25 cellular contexts compared by ENCODE assay signal in the genomic region with DNA sequence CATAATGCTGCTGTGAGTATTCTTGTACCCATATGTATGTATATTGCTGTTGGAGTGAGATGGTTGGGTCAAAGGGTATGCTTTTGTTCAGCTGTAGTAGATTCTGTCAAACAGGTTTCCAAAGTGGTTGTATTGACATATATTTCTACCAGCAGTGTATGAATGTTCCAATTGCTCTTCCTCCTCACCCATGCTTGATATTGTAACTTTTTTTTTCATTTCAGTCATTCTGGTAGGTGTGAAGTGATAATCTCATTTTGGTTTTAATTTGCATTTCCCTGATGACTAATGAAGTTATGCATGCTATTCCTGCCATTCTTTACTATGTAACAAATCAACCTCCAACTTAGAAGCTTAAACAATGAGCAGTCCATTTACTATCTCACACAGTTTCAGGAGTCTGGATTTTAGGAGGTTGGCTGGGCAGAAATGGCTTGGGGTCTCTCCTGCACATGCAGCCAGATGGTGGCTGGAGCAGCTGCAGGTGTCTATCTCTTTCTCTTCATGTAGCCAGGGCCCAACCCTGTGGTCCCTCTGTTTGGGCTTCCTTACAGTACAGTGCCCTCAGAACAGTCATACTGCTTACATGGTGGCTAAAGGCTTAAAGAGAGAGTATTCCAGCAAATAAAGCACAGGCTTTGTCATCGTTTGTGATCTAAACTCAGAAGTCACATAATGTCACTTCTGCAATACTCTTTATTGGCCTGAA. TPM values are rescaled to one million over a fixed set of nuclear protein-coding genes. Genes with fewer than 3 reads are reported as not detected.
DNase-seq lines count a peak whose midpoint lies in the region; ATAC-seq, FAIRE-seq and TF ChIP-seq lines count a peak whose summit lies in the region.
"Had no signal": no experiment of that assay in that cellular context is flagged by ENCODE, and none has a peak within 500 bp of the region (broad histone marks: within the 10 kb centered on the region; RNA-seq: fewer than 3 reads in every experiment).

No MANE protein-coding gene starts in this region.

- DNase-seq in activated CD4-positive, alpha-beta T cell treated with anti-CD3 and anti-CD28 coated beads for 36 hours, result peak; percentile 39
- DNase-seq in activated CD4-positive, alpha-beta T cell treated with anti-CD3 and anti-CD28 coated beads, Interleukin-2, amount 50 U/mL, for 1 hour, result no peak
- DNase-seq in activated T-helper 2 cell treated with anti-CD3 and anti-CD28 coated beads, Interferon-gamma antibody, Interleukin-2, Interleukin-4, amounts not matched to agents 10 μg/mL and 5 μg/mL and 100 μg/mL, durations not matched to agents 14 hours and 24 hours and 36 hours (ENCODE audit: low spot score), result no peak
- DNase-seq in keratinocyte (ENCODE audit: low read depth, low spot score), result no peak
- no peak for DNase-seq in NCI-H82 treated with DMSO at 0.1 percent for 48 hours (lab: John Stamatoyannopoulos, UW; ENCODE audit: unreplicated experiment)
- no peak for DNase-seq in Peyer's patch
- DNase-seq: amniotic stem cell; CD8-positive, alpha-beta memory T cell; effector CD8-positive, alpha-beta T cell; GDM1; islet precursor cell; NCI-H1048; NCI-H187 treated with DMSO at 0.1 percent for 48 hours; NCI-H69; sigmoid colon; stimulated activated CD8-positive, alpha-beta memory T cell treated with anti-CD3 and anti-CD28 coated beads, Interleukin-4, amount 100 ng/mL, for 48 hours; substantia nigra; T-helper 2 cell; WERI-Rb-1 had no signal

- POLR2A ChIA-PET in activated CD4-positive, alpha-beta T cell treated with anti-CD3 and anti-CD28 coated beads for 36 hours (lab: Charles Lee), result interaction anchor here (0.7 kb wide), 1 partner anchor 265 kb away, joined by 3 read pairs; no protein-coding TSS in a partner anchor

- H2AFZ ChIP-seq in keratinocyte (ENCODE audit: control insufficient read depth, low read length), result no peak overlapping the region
- H2AFZ ChIP-seq: neural progenitor cell had no signal

- H3K36me3 ChIP-seq in keratinocyte (ENCODE audit: control insufficient read depth in 2 of 2, extremely low read depth in 1 of 2, insufficient read depth in 2 of 2, low read length in 2 of 2) (peaks cover 9 to 13% of the 10 kb centered on the region in 2 experiments), Peyer's patch (peaks cover 0 to 24% (median 0%) of the 10 kb centered on the region in 3 donors)
- H3K36me3 ChIP-seq: neural progenitor cell had no signal

- H3K36me3 Mint-ChIP-seq in activated CD4-positive, alpha-beta T cell treated with anti-CD3 and anti-CD28 coated beads for 36 hours (ENCODE audit: low read depth), result peaks cover 14% of the 10 kb centered on the region
- peaks cover 28% of the 10 kb centered on the region for H3K36me3 Mint-ChIP-seq in activated T-helper 2 cell treated with anti-CD3 and anti-CD28 coated beads, Interferon-gamma antibody, Interleukin-2, Interleukin-4, amounts not matched to agents 10 μg/mL and 5 μg/mL and 100 μg/mL, durations not matched to agents 14 hours and 24 hours and 36 hours (ENCODE audit: low read depth)

- H3K4me1 ChIP-seq in keratinocyte (ENCODE audit: control insufficient read depth, extremely low read depth, insufficient read depth, low read length) (peaks cover 39% of the 10 kb centered on the region), Peyer's patch (peaks cover 0 to 6% (median 0%) of the 10 kb centered on the region in 4 donors)
- H3K4me1 ChIP-seq: A549, neural progenitor cell, sigmoid colon had no signal

- no peaks in the 10 kb centered on the region for H3K9me3 Mint-ChIP-seq in activated CD4-positive, alpha-beta T cell treated with anti-CD3 and anti-CD28 coated beads for 36 hours (ENCODE audit: low read depth)
- H3K9me3 Mint-ChIP-seq in activated T-helper 2 cell treated with anti-CD3 and anti-CD28 coated beads, Interferon-gamma antibody, Interleukin-2, Interleukin-4, amounts not matched to agents 10 μg/mL and 5 μg/mL and 100 μg/mL, durations not matched to agents 14 hours and 24 hours and 36 hours, result no peaks in the 10 kb centered on the region
- H3K9me3 Mint-ChIP-seq: CD8-positive, alpha-beta memory T cell; neural progenitor cell had no signal

- H3K27ac Mint-ChIP-seq in activated CD4-positive, alpha-beta T cell treated with anti-CD3 and anti-CD28 coated beads for 36 hours, result no peak overlapping the region
- peak overlapping the region; percentile 7 for H3K27ac Mint-ChIP-seq in activated T-helper 2 cell treated with anti-CD3 and anti-CD28 coated beads, Interferon-gamma antibody, Interleukin-2, Interleukin-4, amounts not matched to agents 10 μg/mL and 5 μg/mL and 100 μg/mL, durations not matched to agents 14 hours and 24 hours and 36 hours
- H3K27ac Mint-ChIP-seq: neural progenitor cell had no signal

- no peaks in the 10 kb centered on the region for H4K20me1 ChIP-seq in keratinocyte (ENCODE audit: control insufficient read depth, extremely low read depth, insufficient read depth, low read length)

- H3K9ac ChIP-seq in keratinocyte (ENCODE audit: control insufficient read depth, extremely low read depth, insufficient read depth, low read length), result no peak overlapping the region
- H3K9ac ChIP-seq: neural progenitor cell had no signal

- H3K79me2 ChIP-seq in keratinocyte (ENCODE audit: control insufficient read depth, insufficient read depth, low read length), result no peaks in the 10 kb centered on the region

- intact Hi-C loops in activated CD4-positive, alpha-beta T cell treated with anti-CD3 and anti-CD28 coated beads for 36 hours (cut with DNase I, micrococcal nuclease), result loop anchor here (1.0 to 2.0 kb wide), 4 partner anchors 17 to 64 kb away; a partner anchor contains a TSS
- intact Hi-C loops in activated T-helper 2 cell treated with anti-CD3 and anti-CD28 coated beads, Interferon-gamma antibody, Interleukin-2, Interleukin-4, amounts not matched to agents 10 μg/mL and 5 μg/mL and 100 μg/mL, durations not matched to agents 14 hours and 24 hours and 36 hours (cut with micrococcal nuclease), result no loop called here

- H3K4me2 ChIP-seq in keratinocyte (ENCODE audit: control insufficient read depth, extremely low read depth, insufficient read depth, low read depth, low read length), result no peak overlapping the region
- H3K4me2 ChIP-seq: A549, neural progenitor cell had no signal

- no peak for TF ChIP-seq POLR2A in Peyer's patch (IDR thresholded peaks at IDR 0.05)

- H3K27ac ChIP-seq in 22Rv1 (peak overlapping the region; percentile 19; the same call in 1 of the 2 replicates), keratinocyte (ENCODE audit: control insufficient read depth, insufficient read depth, low read length) (no peak overlapping the region), Peyer's patch (no peak overlapping the region)
- H3K27ac ChIP-seq: A549, neural progenitor cell, sigmoid colon, SK-N-MC, WERI-Rb-1 had no signal

- CTCF ChIA-PET in activated CD4-positive, alpha-beta T cell treated with anti-CD3 and anti-CD28 coated beads for 36 hours (lab: Charles Lee), result interaction anchor here (0.7 to 1.0 kb wide), 4 partner anchors 17 to 383 kb away, joined by 3 read pairs; no protein-coding TSS in a partner anchor

- TF ChIP-seq CTCF in 22Rv1 (IDR thresholded peaks at IDR 0.05), result no peak
- no peak for TF ChIP-seq CTCF in keratinocyte (optimal IDR thresholded peaks at IDR 0.05 in 1 of 3, IDR thresholded peaks at IDR 0.05 in 1 of 3, conservative IDR thresholded peaks at IDR 0.05 in 1 of 3; ENCODE audit: extremely low read depth in 1 of 3, insufficient read depth in 2 of 3, low read length in 3 of 3)
- no peak for TF ChIP-seq CTCF in Peyer's patch (IDR thresholded peaks at IDR 0.05)

- H3K4me3 ChIP-seq in keratinocyte (ENCODE audit: control insufficient read depth in 2 of 3, extremely low read depth in 1 of 3, insufficient read depth in 2 of 3, low read depth in 1 of 3, low read length in 3 of 3) (no peak overlapping the region), Peyer's patch (no peak overlapping the region)
- H3K4me3 ChIP-seq: A549, mucosa of descending colon, neural progenitor cell, sigmoid colon, SK-N-MC had no signal

- no peak overlapping the region for H3K4me3 Mint-ChIP-seq in activated CD4-positive, alpha-beta T cell treated with anti-CD3 and anti-CD28 coated beads for 36 hours
- H3K4me3 Mint-ChIP-seq in activated T-helper 2 cell treated with anti-CD3 and anti-CD28 coated beads, Interferon-gamma antibody, Interleukin-2, Interleukin-4, amounts not matched to agents 10 μg/mL and 5 μg/mL and 100 μg/mL, durations not matched to agents 14 hours and 24 hours and 36 hours (ENCODE audit: low read depth), result no peak overlapping the region
- H3K4me3 Mint-ChIP-seq: CD8-positive, alpha-beta memory T cell; neural progenitor cell had no signal

- dilution Hi-C loops in keratinocyte (cut with MboI; ENCODE audit: extremely low pct_ligation_motif_present, low sequenced_read_pairs), result no loop called here

- H3K27me3 ChIP-seq in keratinocyte (ENCODE audit: control insufficient read depth, extremely low read depth, insufficient read depth, low read length) (no peaks in the 10 kb centered on the region), Peyer's patch (no peaks in the 10 kb centered on the region)
- H3K27me3 ChIP-seq: neural progenitor cell, sigmoid colon had no signal

- H3K9me1 ChIP-seq in keratinocyte (ENCODE audit: control insufficient read depth, extremely low read depth, insufficient read depth, low read length), result no peaks in the 10 kb centered on the region

- ATAC-seq in activated CD4-positive, alpha-beta T cell treated with anti-CD3 and anti-CD28 coated beads for 36 hours, result peak; percentile 72
- ATAC-seq in GM18870 (IDR thresholded peaks at IDR 0.05; ENCODE audit: unreplicated experiment), result no peak
- ATAC-seq: A549, mucosa of descending colon had no signal

- H3K4me1 Mint-ChIP-seq in activated CD4-positive, alpha-beta T cell treated with anti-CD3 and anti-CD28 coated beads for 36 hours, result peaks cover 44% of the 10 kb centered on the region
- H3K4me1 Mint-ChIP-seq in activated T-helper 2 cell treated with anti-CD3 and anti-CD28 coated beads, Interferon-gamma antibody, Interleukin-2, Interleukin-4, amounts not matched to agents 10 μg/mL and 5 μg/mL and 100 μg/mL, durations not matched to agents 14 hours and 24 hours and 36 hours (ENCODE audit: low read depth), result peaks cover 17% of the 10 kb centered on the region

- no peaks in the 10 kb centered on the region for H3K27me3 Mint-ChIP-seq in activated CD4-positive, alpha-beta T cell treated with anti-CD3 and anti-CD28 coated beads for 36 hours
- no peaks in the 10 kb centered on the region for H3K27me3 Mint-ChIP-seq in activated T-helper 2 cell treated with anti-CD3 and anti-CD28 coated beads, Interferon-gamma antibody, Interleukin-2, Interleukin-4, amounts not matched to agents 10 μg/mL and 5 μg/mL and 100 μg/mL, durations not matched to agents 14 hours and 24 hours and 36 hours (ENCODE audit: low read depth)

- FAIRE-seq in keratinocyte (lab: Jason Lieb, UNC), result peak; percentile 17
- FAIRE-seq: A549 had no signal

- no peaks in the 10 kb centered on the region for H3K9me3 ChIP-seq in keratinocyte (ENCODE audit: control insufficient read depth, low read depth, low read length)
- H3K9me3 ChIP-seq in Peyer's patch, result no peaks in the 10 kb centered on the region
- H3K9me3 ChIP-seq: A549, mucosa of descending colon, sigmoid colon had no signal

RNA-seq across cellular contexts. Expression of a gene that starts 21.2 kb away (rescaled TPM):
- 10 to 100 TPM; 51.5 to 74.8 TPM for total RNA-seq in activated CD4-positive, alpha-beta T cell treated with anti-CD3 and anti-CD28 coated beads for 36 hours
- total RNA-seq in activated T-helper 2 cell treated with anti-CD3 and anti-CD28 coated beads, Interferon-gamma antibody, Interleukin-2, Interleukin-4, amounts not matched to agents 10 μg/mL and 5 μg/mL and 100 μg/mL, durations not matched to agents 14 hours and 24 hours and 36 hours, result 54.5 and 60.4 TPM in 2 replicates
- polyA plus RNA-seq in keratinocyte, result 46.5 to 63.3 TPM (median 60.6 TPM) in 3 replicates
- polyA plus RNA-seq in keratinocyte (2011; ENCODE audit: low read depth), result 39.8 TPM
- polyA plus RNA-seq in keratinocyte (2011; cell fraction: cytosol; rRNA removed), result 45.9 and 51.3 TPM in 2 replicates
- polyA plus RNA-seq in keratinocyte (2011; cell fraction: nucleus; rRNA removed), result 52.7 and 62.4 TPM in 2 replicates
- polyA plus RNA-seq in keratinocyte (2012; ENCODE audit: low replicate concordance), result 39.5 and 42.5 TPM in 2 replicates
- polyA minus RNA-seq in keratinocyte, result 69.9 to 97.5 TPM (median 83.5 TPM) in 3 replicates
- polyA minus RNA-seq in keratinocyte (2011; cell fraction: cytosol; rRNA and poly(A)+ RNA removed), result 48.3 TPM
- 19.4 and 24.8 TPM in 2 replicates for polyA minus RNA-seq in keratinocyte (2011; cell fraction: nucleus; rRNA and poly(A)+ RNA removed)
- total RNA-seq in Peyer's patch, result 100 to 1,000 TPM in 1 of 4 donors, 10 to 100 TPM in 3; 43.8 to 118 (median 51.0) TPM

RNA-seq across cellular contexts. Expression of a gene that starts 21.5 kb away (rescaled TPM):
- total RNA-seq in activated CD4-positive, alpha-beta T cell treated with anti-CD3 and anti-CD28 coated beads for 36 hours, result 10 to 100 TPM; 81.3 to 88.4 TPM
- 136 and 143 TPM in 2 replicates for total RNA-seq in activated T-helper 2 cell treated with anti-CD3 and anti-CD28 coated beads, Interferon-gamma antibody, Interleukin-2, Interleukin-4, amounts not matched to agents 10 μg/mL and 5 μg/mL and 100 μg/mL, durations not matched to agents 14 hours and 24 hours and 36 hours
- 50.7 to 79.4 TPM (median 67.2 TPM) in 3 replicates for polyA plus RNA-seq in keratinocyte
- 40.9 TPM for polyA plus RNA-seq in keratinocyte (2011; ENCODE audit: low read depth)
- polyA plus RNA-seq in keratinocyte (2011; cell fraction: cytosol; rRNA removed), result 64.5 and 90.7 TPM in 2 replicates
- 53.1 and 62.0 TPM in 2 replicates for polyA plus RNA-seq in keratinocyte (2011; cell fraction: nucleus; rRNA removed)
- 20.8 and 84.9 TPM in 2 replicates for polyA plus RNA-seq in keratinocyte (2012; ENCODE audit: low replicate concordance)
- 85.8 to 208 TPM (median 114 TPM) in 3 replicates for polyA minus RNA-seq in keratinocyte
- 87.1 TPM for polyA minus RNA-seq in keratinocyte (2011; cell fraction: cytosol; rRNA and poly(A)+ RNA removed)
- 20.3 and 33.7 TPM in 2 replicates for polyA minus RNA-seq in keratinocyte (2011; cell fraction: nucleus; rRNA and poly(A)+ RNA removed)
- total RNA-seq in Peyer's patch, result 10 to 100 TPM; 21.7 to 53.6 (median 41.9) TPM

RNA-seq across cellular contexts. Expression of a gene that starts 26.9 kb away (rescaled TPM):
- total RNA-seq in activated CD4-positive, alpha-beta T cell treated with anti-CD3 and anti-CD28 coated beads for 36 hours, result 10 to 100 TPM; 23.3 to 29.5 TPM
- total RNA-seq in activated T-helper 2 cell treated with anti-CD3 and anti-CD28 coated beads, Interferon-gamma antibody, Interleukin-2, Interleukin-4, amounts not matched to agents 10 μg/mL and 5 μg/mL and 100 μg/mL, durations not matched to agents 14 hours and 24 hours and 36 hours, result 30.6 and 32.9 TPM in 2 replicates
- 1.7 to 4.0 TPM (median 3.4 TPM) in 3 replicates for polyA plus RNA-seq in keratinocyte
- polyA plus RNA-seq in keratinocyte (2011; ENCODE audit: low read depth), result 1.1 TPM
- 1.9 TPM in 2 replicates for polyA plus RNA-seq in keratinocyte (2011; cell fraction: cytosol; rRNA removed)
- 2.8 and 3.0 TPM in 2 replicates for polyA plus RNA-seq in keratinocyte (2011; cell fraction: nucleus; rRNA removed)
- polyA plus RNA-seq in keratinocyte (2012; ENCODE audit: low replicate concordance), result 1.0 and 2.6 TPM in 2 replicates
- 0.89 to 4.7 TPM (median 3.5 TPM) in 3 replicates for polyA minus RNA-seq in keratinocyte
- 1.3 TPM for polyA minus RNA-seq in keratinocyte (2011; cell fraction: cytosol; rRNA and poly(A)+ RNA removed)
- polyA minus RNA-seq in keratinocyte (2011; cell fraction: nucleus; rRNA and poly(A)+ RNA removed), result 0.70 and 0.95 TPM in 2 replicates
- total RNA-seq in Peyer's patch, result 10 to 100 TPM in 1 of 4 donors, 1 to 10 TPM in 3; 3.3 to 10.0 (median 7.1) TPM

RNA-seq across cellular contexts. Expression of a gene that starts 33.4 kb away (rescaled TPM):
- total RNA-seq in activated CD4-positive, alpha-beta T cell treated with anti-CD3 and anti-CD28 coated beads for 36 hours, result 10 to 100 TPM; 16.8 to 20.8 TPM
- total RNA-seq in activated T-helper 2 cell treated with anti-CD3 and anti-CD28 coated beads, Interferon-gamma antibody, Interleukin-2, Interleukin-4, amounts not matched to agents 10 μg/mL and 5 μg/mL and 100 μg/mL, durations not matched to agents 14 hours and 24 hours and 36 hours, result 19.6 and 23.0 TPM in 2 replicates
- polyA plus RNA-seq in keratinocyte, result 5.1 to 25.3 TPM (median 6.5 TPM) in 3 replicates
- 15.5 TPM for polyA plus RNA-seq in keratinocyte (2011; ENCODE audit: low read depth)
- polyA plus RNA-seq in keratinocyte (2011; cell fraction: cytosol; rRNA removed), result 19.1 and 22.7 TPM in 2 replicates
- 31.0 and 31.6 TPM in 2 replicates for polyA plus RNA-seq in keratinocyte (2011; cell fraction: nucleus; rRNA removed)
- 16.7 and 23.0 TPM in 2 replicates for polyA plus RNA-seq in keratinocyte (2012; ENCODE audit: low replicate concordance)
- polyA minus RNA-seq in keratinocyte, result 22.8 to 66.0 TPM (median 28.3 TPM) in 3 replicates
- polyA minus RNA-seq in keratinocyte (2011; cell fraction: cytosol; rRNA and poly(A)+ RNA removed), result 24.0 TPM
- polyA minus RNA-seq in keratinocyte (2011; cell fraction: nucleus; rRNA and poly(A)+ RNA removed), result 20.3 and 28.2 TPM in 2 replicates
- total RNA-seq in Peyer's patch, result 10 to 100 TPM; 28.1 to 55.8 (median 44.6) TPM
